In the genomic region with DNA sequence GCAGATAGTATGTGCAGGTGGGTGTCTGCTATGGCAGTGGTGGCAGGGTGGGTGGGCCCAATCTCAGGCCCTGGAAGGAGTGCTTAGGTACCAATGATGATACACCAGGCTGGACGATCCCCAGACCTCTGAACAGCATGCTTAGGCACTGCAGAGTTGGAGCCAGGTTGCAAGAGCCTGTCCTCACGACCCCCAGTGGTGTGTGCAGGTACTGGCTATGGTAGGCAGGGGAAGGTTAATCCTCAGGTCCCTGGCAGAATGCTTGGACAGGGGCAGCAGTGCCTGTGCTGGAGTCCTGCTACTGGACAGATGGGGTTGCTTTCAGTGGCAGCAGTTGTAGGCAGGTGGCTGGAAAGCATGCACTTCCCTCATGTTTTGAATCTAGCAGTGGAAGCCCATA, we compare ENCODE assay signal across 8 cellular contexts.
DNase-seq lines count a peak whose midpoint lies in the region; ATAC-seq, FAIRE-seq and TF ChIP-seq lines count a peak whose summit lies in the region.

No MANE protein-coding gene starts in this region.

- intact Hi-C loops in OCI-LY7 (cut with micrococcal nuclease; ENCODE audit: unreplicated experiment): no loop called here
- intact Hi-C loops in spleen (cut with DNase I; ENCODE audit: low total_unique reads): no loop called here

- no peak for FAIRE-seq in keratinocyte (lab: Jason Lieb, UNC)

- 42 to 69% (median 55%) methylated on average over 2 of the region's 2 CpGs; no CpG with 5 or more reads in 1 of the 5 donors for WGBS in spleen, 5 donors

- H3K4me1 ChIP-seq in OCI-LY7 (ENCODE audit: insufficient read depth, low read length, poor library complexity, severe bottlenecking): no peaks in the 10 kb centered on the region
- no peaks in the 10 kb centered on the region for H3K4me1 ChIP-seq in keratinocyte (ENCODE audit: control insufficient read depth, extremely low read depth, insufficient read depth, low read length)
- no peaks in the 10 kb centered on the region for H3K4me1 ChIP-seq in spleen

- H3K9ac ChIP-seq in keratinocyte (ENCODE audit: control insufficient read depth, extremely low read depth, insufficient read depth, low read length): no peak overlapping the region

- DNase-seq in GM12865 (ENCODE audit: low read depth) (peak; percentile 30), OCI-LY7 (ENCODE audit: low spot score) (peak; percentile 14), keratinocyte (ENCODE audit: low read depth, low spot score) (no peak), spleen (no peak), GM10248 (ENCODE audit: extremely low spot score) (no peak)

- H3K36me3 ChIP-seq in OCI-LY7 (ENCODE audit: insufficient read depth, low read length) (no peaks in the 10 kb centered on the region), keratinocyte (ENCODE audit: control insufficient read depth in 2 of 2, extremely low read depth in 1 of 2, insufficient read depth in 2 of 2, low read length in 2 of 2) (no peaks in the 10 kb centered on the region), spleen (no peaks in the 10 kb centered on the region)

- dilution Hi-C loops in keratinocyte (cut with MboI; ENCODE audit: extremely low pct_ligation_motif_present, low sequenced_read_pairs): no loop called here

- ATAC-seq in GM21576 (IDR thresholded peaks at IDR 0.05; ENCODE audit: unreplicated experiment) (peak; percentile 84), HG03025 (IDR thresholded peaks at IDR 0.05; ENCODE audit: low FRiP score, unreplicated experiment) (no peak), GM21447 (IDR thresholded peaks at IDR 0.05; ENCODE audit: unreplicated experiment) (no peak)

- no peak for TF ChIP-seq POLR2A in spleen (IDR thresholded peaks at IDR 0.05)

- no TSS peak for BruUV-seq in OCI-LY7 (replicated peaks; lab: Mats Ljungman, UMichigan)

- no peak overlapping the region for H2AFZ ChIP-seq in OCI-LY7 (ENCODE audit: low read length)
- H2AFZ ChIP-seq in keratinocyte (ENCODE audit: control insufficient read depth, low read length): no peak overlapping the region

- H3K4me3 ChIP-seq in GM12865 (ENCODE audit: low read depth, low read length) (no peak overlapping the region), OCI-LY7 (ENCODE audit: low read depth, low read length, poor library complexity, severe bottlenecking) (no peak overlapping the region), keratinocyte (ENCODE audit: control insufficient read depth in 2 of 3, extremely low read depth in 1 of 3, insufficient read depth in 2 of 3, low read depth in 1 of 3, low read length in 3 of 3) (no peak overlapping the region), spleen (no peak overlapping the region)

- H3K4me2 ChIP-seq in OCI-LY7 (ENCODE audit: low read length) (no peak overlapping the region), keratinocyte (ENCODE audit: control insufficient read depth, extremely low read depth, insufficient read depth, low read depth, low read length) (no peak overlapping the region)

- H3K9me3 ChIP-seq in OCI-LY7 (ENCODE audit: low read length): no peaks in the 10 kb centered on the region
- no peaks in the 10 kb centered on the region for H3K9me3 ChIP-seq in keratinocyte (ENCODE audit: control insufficient read depth, low read depth, low read length)
- H3K9me3 ChIP-seq in spleen: no peaks in the 10 kb centered on the region

- no peaks in the 10 kb centered on the region for H3K9me2 ChIP-seq in OCI-LY7 (ENCODE audit: insufficient read depth, low read length)

- no peaks in the 10 kb centered on the region for H3K27me3 ChIP-seq in keratinocyte (ENCODE audit: control insufficient read depth, extremely low read depth, insufficient read depth, low read length)
- H3K27me3 ChIP-seq in spleen (replicated peaks in 1 of 7): no peaks in the 10 kb centered on the region

- H4K20me1 ChIP-seq in OCI-LY7 (ENCODE audit: insufficient read depth, low read length) (no peaks in the 10 kb centered on the region), keratinocyte (ENCODE audit: control insufficient read depth, extremely low read depth, insufficient read depth, low read length) (no peaks in the 10 kb centered on the region)

- CTCF ChIA-PET in OCI-LY7 (lab: Charles Lee; ENCODE audit: unreplicated experiment): no interaction called here
- CTCF ChIA-PET in GM10248 (lab: Yijun Ruan, JAX): interaction anchor here (1.1 kb wide), 1 partner anchor 12 kb away, joined by 4 read pairs; no protein-coding TSS in a partner anchor

- H3K27ac ChIP-seq in OCI-LY7 (ENCODE audit: low read depth, low read length, poor library complexity, severe bottlenecking): no peak overlapping the region
- H3K27ac ChIP-seq in keratinocyte (ENCODE audit: control insufficient read depth, insufficient read depth, low read length): no peak overlapping the region
- no peak overlapping the region for H3K27ac ChIP-seq in spleen

- H3K79me2 ChIP-seq in OCI-LY7 (ENCODE audit: insufficient read depth, low read depth, low read length): no peaks in the 10 kb centered on the region
- no peaks in the 10 kb centered on the region for H3K79me2 ChIP-seq in keratinocyte (ENCODE audit: control insufficient read depth, insufficient read depth, low read length)

- TF ChIP-seq CTCF in GM12865 (IDR thresholded peaks at IDR 0.05; ENCODE audit: insufficient read depth, low read depth, low read length, missing control alignments) (peak; percentile 44), OCI-LY7 (conservative IDR thresholded peaks at IDR 0.05; ENCODE audit: low read length) (peak; percentile 61), keratinocyte (optimal IDR thresholded peaks at IDR 0.05 in 1 of 3, IDR thresholded peaks at IDR 0.05 in 1 of 3, conservative IDR thresholded peaks at IDR 0.05 in 1 of 3; ENCODE audit: extremely low read depth in 1 of 3, insufficient read depth in 2 of 3, low read length in 3 of 3) (peak; percentile 37 to 50 (median 50)), spleen (IDR thresholded peaks at IDR 0.05 in 8 of 11, conservative IDR thresholded peaks at IDR 0.05 in 3 of 11) (no peak), GM10248 (IDR thresholded peaks at IDR 0.05; ENCODE audit: control extremely low read depth, extremely low read depth, low read depth, missing control alignments) (no peak)

- no peaks in the 10 kb centered on the region for H3K9me1 ChIP-seq in keratinocyte (ENCODE audit: control insufficient read depth, extremely low read depth, insufficient read depth, low read length)

- POLR2A ChIA-PET in OCI-LY7 (lab: Charles Lee) (no interaction called here), GM10248 (lab: Yijun Ruan, JAX) (no interaction called here)

Comparison
In these comparisons a context has a peak if more than half of its experiments do, and no peak if none do; other contexts are left out.
1. DNase-seq: peak in GM12865 (single experiment) and OCI-LY7 (single experiment); none in keratinocyte (single experiment), spleen (single experiment) and GM10248 (single experiment).
2. CTCF ChIP-seq: peak in GM12865 (single experiment), OCI-LY7 (single experiment) and keratinocyte (3 of 3); none in spleen (0 of 11) and GM10248 (single experiment).